In genomic region chr17:72588561-72588960, GRCh38 we compare ENCODE assay signal across 13 cellular contexts.
A peak's percentile ranks its signal among the peaks of the same experiment; 100 is the strongest.
DNase-seq lines count a peak whose midpoint lies in the region; ATAC-seq, FAIRE-seq and TF ChIP-seq lines count a peak whose summit lies in the region.
"Had no signal": no experiment of that assay in that cellular context is flagged by ENCODE, and none has a peak within 500 bp of the region (broad histone marks: within the 10 kb centered on the region; RNA-seq: fewer than 3 reads in every experiment).

No MANE protein-coding gene starts in this region.

- WGBS in pancreas, 2 donors = 45 to 47% methylated on average over 7 of the region's 7 CpGs
- WGBS in lower leg skin, 2 donors = 62 to 67% methylated on average over 7 of the region's 7 CpGs

- CTCF ChIA-PET in OCI-LY7 (lab: Charles Lee; ENCODE audit: unreplicated experiment) = no interaction called here

- H3K4me3 Mint-ChIP-seq in natural killer cell = no peak overlapping the region
- H3K4me3 Mint-ChIP-seq: immature natural killer cell had no signal

- no peak overlapping the region for H3K4me2 ChIP-seq in OCI-LY7 (ENCODE audit: low read length)

- TF ChIP-seq CTCF in OCI-LY7 (conservative IDR thresholded peaks at IDR 0.05; ENCODE audit: low read length) = no peak
- TF ChIP-seq CTCF in dorsolateral prefrontal cortex (IDR thresholded peaks at IDR 0.05 in 54 of 56, conservative IDR thresholded peaks at IDR 0.05 in 2 of 56; ENCODE audit: low read depth in 1 of 56, partially characterized antibody in 56 of 56) = no peak
- TF ChIP-seq CTCF in pancreas (IDR thresholded peaks at IDR 0.05) = no peak
- TF ChIP-seq CTCF in lower leg skin (IDR thresholded peaks at IDR 0.05) = no peak
- TF ChIP-seq CTCF in natural killer cell (IDR thresholded peaks at IDR 0.05) = no peak

- no peaks in the 10 kb centered on the region for H3K36me3 Mint-ChIP-seq in natural killer cell
- H3K36me3 Mint-ChIP-seq: immature natural killer cell had no signal

- POLR2A ChIA-PET in OCI-LY7 (lab: Charles Lee) = interaction anchor here (0.7 to 0.8 kb wide), 2 partner anchors 51 to 425 kb away, joined by 3 read pairs; no protein-coding TSS in a partner anchor

- no peaks in the 10 kb centered on the region for H3K9me3 Mint-ChIP-seq in natural killer cell
- H3K9me3 Mint-ChIP-seq: immature natural killer cell had no signal

- H3K27me3 ChIP-seq in dorsolateral prefrontal cortex (peaks cover 0 to 64% (median 7%) of the 10 kb centered on the region in 45 donors), pancreas (peaks cover 0 to 2% (median 0%) of the 10 kb centered on the region in 4 donors)
- H3K27me3 ChIP-seq: ovary had no signal

- FAIRE-seq in pancreas (lab: Jason Lieb, UNC) = no peak
- FAIRE-seq: K562 had no signal

- H2AFZ ChIP-seq in OCI-LY7 (ENCODE audit: low read length) = peak overlapping the region; percentile 32

- peaks cover 36 to 39% of the 10 kb centered on the region in 2 donors for H3K27me3 Mint-ChIP-seq in natural killer cell (ENCODE audit: low read depth in 2 of 2)

- H3K27ac ChIP-seq in OCI-LY7 (ENCODE audit: low read depth, low read length, poor library complexity, severe bottlenecking) (no peak overlapping the region), dorsolateral prefrontal cortex (peak overlapping the region in 30 of 59 donors; percentile 0 to 62 (median 30)), pancreas (peak overlapping the region; percentile 3 to 84 (median 44))
- H3K27ac ChIP-seq: esophagus muscularis mucosa, ovary, thoracic aorta had no signal

- BruUV-seq in OCI-LY7 (replicated peaks; lab: Mats Ljungman, UMichigan) = no TSS peak

- TF ChIP-seq POLR2A in lower leg skin (IDR thresholded peaks at IDR 0.05) = no peak

- H3K4me1 ChIP-seq in OCI-LY7 (ENCODE audit: insufficient read depth, low read length, poor library complexity, severe bottlenecking) = no peaks in the 10 kb centered on the region
- H3K4me1 ChIP-seq in pancreas = peaks cover 0 to 11% (median 0%) of the 10 kb centered on the region in 3 donors

- peak in 3 of 4 donors; percentile 0 to 3 (median 1) for ATAC-seq in pancreas
- no peak for ATAC-seq in natural killer cell
- ATAC-seq: K562 had no signal

- intact Hi-C loops in OCI-LY7 (cut with micrococcal nuclease; ENCODE audit: unreplicated experiment) (no loop called here), dorsolateral prefrontal cortex (cut with DNase I) (no loop called here), pancreas (cut with DNase I) (no loop called here), lower leg skin (cut with DNase I; ENCODE audit: low total_unique reads) (no loop called here), natural killer cell (cut with micrococcal nuclease) (no loop called here)

- no peaks in the 10 kb centered on the region for H3K79me2 ChIP-seq in OCI-LY7 (ENCODE audit: insufficient read depth, low read depth, low read length)

- H3K9me2 ChIP-seq in OCI-LY7 (ENCODE audit: insufficient read depth, low read length) = no peaks in the 10 kb centered on the region

- H3K4me1 Mint-ChIP-seq in natural killer cell = peaks cover 6 to 16% of the 10 kb centered on the region in 2 donors

- H3K4me3 ChIP-seq in OCI-LY7 (ENCODE audit: low read depth, low read length, poor library complexity, severe bottlenecking) (no peak overlapping the region), dorsolateral prefrontal cortex (peak overlapping the region in 53 of 59 donors; percentile 3 to 85 (median 51)), pancreas (peak overlapping the region in 1 of 4 donors; percentile 18), lower leg skin (ENCODE audit: low read depth, poor library complexity, severe bottlenecking) (no peak overlapping the region)
- H3K4me3 ChIP-seq: esophagus muscularis mucosa, K562, ovary, thoracic aorta had no signal

- no peaks in the 10 kb centered on the region for H4K20me1 ChIP-seq in OCI-LY7 (ENCODE audit: insufficient read depth, low read length)

- H3K36me3 ChIP-seq in OCI-LY7 (ENCODE audit: insufficient read depth, low read length) (no peaks in the 10 kb centered on the region), pancreas (no peaks in the 10 kb centered on the region)
- H3K36me3 ChIP-seq: esophagus muscularis mucosa, ovary, thoracic aorta had no signal

- peak; percentile 33 for DNase-seq in DMS79 treated with DMSO at 0.1 percent for 48 hours (lab: John Stamatoyannopoulos, UW)
- no peak for DNase-seq in DMS79 (lab: John Stamatoyannopoulos, UW)
- DNase-seq in OCI-LY7 (ENCODE audit: low spot score) = no peak
- no peak for DNase-seq in dorsolateral prefrontal cortex
- no peak for DNase-seq in pancreas
- no peak for DNase-seq in lower leg skin (ENCODE audit: low spot score in 2 of 2)
- no peak for DNase-seq in MV-4-11 (lab: John Stamatoyannopoulos, UW)
- DNase-seq in natural killer cell = no peak
- DNase-seq: immature natural killer cell, ovary had no signal

- H3K9me3 ChIP-seq in OCI-LY7 (ENCODE audit: low read length) = no peaks in the 10 kb centered on the region
- H3K9me3 ChIP-seq in pancreas = no peaks in the 10 kb centered on the region
- H3K9me3 ChIP-seq: esophagus muscularis mucosa, ovary, thoracic aorta had no signal

- H3K27ac Mint-ChIP-seq in natural killer cell = no peak overlapping the region
- H3K27ac Mint-ChIP-seq: immature natural killer cell had no signal

Comparison
In these comparisons a context has a peak if more than half of its experiments do, and no peak if none do; other contexts are left out.
1. H3K4me3 ChIP-seq: peak in dorsolateral prefrontal cortex (53 of 59); none in OCI-LY7 (single experiment) and lower leg skin (single experiment).
2. ATAC-seq: peak in pancreas (3 of 4); none in natural killer cell (0 of 3).